Comparison of ENCODE assay signal across 1 cellular context in the genomic region with DNA sequence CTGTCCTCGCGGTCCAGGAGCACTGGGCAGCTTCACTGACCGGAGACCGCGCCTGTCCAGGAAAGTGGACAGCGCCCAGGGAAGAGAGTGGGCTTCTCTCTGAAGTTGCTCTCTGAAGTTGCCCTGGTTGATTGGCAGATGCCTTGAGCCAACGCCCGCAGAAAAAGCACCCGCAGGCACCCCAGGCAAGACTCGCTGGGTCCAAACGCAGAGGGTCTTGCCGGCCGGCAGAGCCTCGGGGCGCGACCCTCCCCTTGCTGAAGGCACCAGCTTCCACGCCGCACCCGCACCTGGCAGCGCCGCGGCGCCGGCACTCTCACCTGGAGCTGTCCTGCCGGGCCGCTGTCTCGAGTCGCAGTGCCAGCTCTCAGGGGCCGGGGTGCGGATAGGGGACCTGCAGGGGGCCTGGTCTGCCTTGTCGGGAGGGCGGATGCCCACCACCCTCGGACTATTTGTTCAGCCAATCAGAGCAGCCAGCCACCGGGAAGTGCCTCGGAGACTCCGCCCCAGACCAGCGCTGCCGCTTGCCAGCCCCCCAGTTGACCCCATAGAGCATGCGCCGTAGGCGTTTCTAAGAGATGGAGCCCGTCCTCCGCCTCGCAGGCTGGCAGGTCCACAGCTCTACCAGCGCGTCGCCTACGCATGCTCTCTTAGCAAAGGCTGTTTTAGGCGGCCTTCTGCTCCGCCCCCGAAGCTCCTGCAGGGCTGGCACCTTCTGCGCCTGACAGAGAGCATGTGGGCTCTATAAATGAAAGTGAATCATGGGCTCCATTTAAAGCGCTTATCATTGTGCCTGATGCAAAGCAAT.
A peak's percentile ranks its signal among the peaks of the same experiment; 100 is the strongest.
TF ChIP-seq lines count a peak whose summit lies in the region.

A gene (minus strand): TSS at position 359 of the 808 bp plus-strand sequence. CDS start 4,127 bp downstream, outside the sequence.

TF ChIP-seq in HepG2, 621 proteins besides CTCF, POLR2A, EP300 and RAD21 (continued from another document and continues in another):
- TF ChIP-seq, protein P1, sequence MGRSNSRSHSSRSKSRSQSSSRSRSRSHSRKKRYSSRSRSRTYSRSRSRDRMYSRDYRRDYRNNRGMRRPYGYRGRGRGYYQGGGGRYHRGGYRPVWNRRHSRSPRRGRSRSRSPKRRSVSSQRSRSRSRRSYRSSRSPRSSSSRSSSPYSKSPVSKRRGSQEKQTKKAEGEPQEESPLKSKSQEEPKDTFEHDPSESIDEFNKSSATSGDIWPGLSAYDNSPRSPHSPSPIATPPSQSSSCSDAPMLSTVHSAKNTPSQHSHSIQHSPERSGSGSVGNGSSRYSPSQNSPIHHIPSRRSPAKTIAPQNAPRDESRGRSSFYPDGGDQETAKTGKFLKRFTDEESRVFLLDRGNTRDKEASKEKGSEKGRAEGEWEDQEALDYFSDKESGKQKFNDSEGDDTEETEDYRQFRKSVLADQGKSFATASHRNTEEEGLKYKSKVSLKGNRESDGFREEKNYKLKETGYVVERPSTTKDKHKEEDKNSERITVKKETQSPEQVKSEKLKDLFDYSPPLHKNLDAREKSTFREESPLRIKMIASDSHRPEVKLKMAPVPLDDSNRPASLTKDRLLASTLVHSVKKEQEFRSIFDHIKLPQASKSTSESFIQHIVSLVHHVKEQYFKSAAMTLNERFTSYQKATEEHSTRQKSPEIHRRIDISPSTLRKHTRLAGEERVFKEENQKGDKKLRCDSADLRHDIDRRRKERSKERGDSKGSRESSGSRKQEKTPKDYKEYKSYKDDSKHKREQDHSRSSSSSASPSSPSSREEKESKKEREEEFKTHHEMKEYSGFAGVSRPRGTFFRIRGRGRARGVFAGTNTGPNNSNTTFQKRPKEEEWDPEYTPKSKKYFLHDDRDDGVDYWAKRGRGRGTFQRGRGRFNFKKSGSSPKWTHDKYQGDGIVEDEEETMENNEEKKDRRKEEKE (IDR thresholded peaks at IDR 0.05), result no peak
- TF ChIP-seq ZNF570 (CRISPR knock-in tag; IDR thresholded peaks at IDR 0.05; ENCODE audit: borderline replicate concordance) (no peak), ELF1 (CRISPR knock-in tag; IDR thresholded peaks at IDR 0.05) (peak; percentile 80), PAF1 (CRISPR knock-in tag; IDR thresholded peaks at IDR 0.05) (no peak), ZNF720 (CRISPR knock-in tag; IDR thresholded peaks at IDR 0.05) (no peak), DNMT3B (CRISPR knock-in tag; conservative IDR thresholded peaks at IDR 0.05) (no peak), MIER3 (CRISPR knock-in tag; IDR thresholded peaks at IDR 0.05; ENCODE audit: borderline replicate concordance) (no peak; the same call in 1 of the 2 replicates), CENPX (CRISPR knock-in tag; IDR thresholded peaks at IDR 0.05) (no peak), ZNF746 (CRISPR knock-in tag; IDR thresholded peaks at IDR 0.05) (no peak), ZEB1 (IDR thresholded peaks at IDR 0.05; ENCODE audit: insufficient replicate concordance, low read depth) (no peak), RXRB (CRISPR knock-in tag; IDR thresholded peaks at IDR 0.05; ENCODE audit: borderline replicate concordance) (peak; percentile 18; the same call in 1 of the 2 replicates), ZNF567 (CRISPR knock-in tag; IDR thresholded peaks at IDR 0.05; ENCODE audit: borderline replicate concordance) (no peak), KDM4B (CRISPR knock-in tag; IDR thresholded peaks at IDR 0.05) (no peak), MTF2 (CRISPR knock-in tag; IDR thresholded peaks at IDR 0.05; ENCODE audit: borderline replicate concordance) (no peak), ETV5 (CRISPR knock-in tag; IDR thresholded peaks at IDR 0.05; ENCODE audit: borderline replicate concordance) (no peak), NBN (conservative IDR thresholded peaks at IDR 0.05) (no peak), LCORL (IDR thresholded peaks at IDR 0.05) (no peak), LCORL (CRISPR knock-in tag; IDR thresholded peaks at IDR 0.05) (peak; percentile 37; the same call in 1 of the 2 replicates), ZSCAN29 (CRISPR knock-in tag; conservative IDR thresholded peaks at IDR 0.05) (no peak), NONO (IDR thresholded peaks at IDR 0.05) (no peak), NONO (CRISPR knock-in tag; conservative IDR thresholded peaks at IDR 0.05) (no peak), KAT7 (CRISPR knock-in tag; IDR thresholded peaks at IDR 0.05; ENCODE audit: borderline replicate concordance) (peak; percentile 82; the same call in 1 of the 2 replicates), SYNCRIP (IDR thresholded peaks at IDR 0.05; ENCODE audit: insufficient read depth, low read depth, low read length) (no peak), ZNF761 (CRISPR knock-in tag; conservative IDR thresholded peaks at IDR 0.05) (peak; percentile 58; the same call in 1 of the 2 replicates), ZNF460 (CRISPR knock-in tag; IDR thresholded peaks at IDR 0.05; ENCODE audit: borderline replicate concordance) (no peak), GPN1 (CRISPR knock-in tag; IDR thresholded peaks at IDR 0.05; ENCODE audit: borderline replicate concordance) (no peak), ARNT (IDR thresholded peaks at IDR 0.05) (no peak), CCDC6 (CRISPR knock-in tag; IDR thresholded peaks at IDR 0.05) (no peak), CAMTA2 (CRISPR knock-in tag; IDR thresholded peaks at IDR 0.05; ENCODE audit: borderline replicate concordance) (no peak), ZNF501 (CRISPR knock-in tag; IDR thresholded peaks at IDR 0.05) (peak; percentile 89), MYC (CRISPR knock-in tag; IDR thresholded peaks at IDR 0.05; ENCODE audit: borderline replicate concordance) (peak; percentile 10; the same call in 1 of the 2 replicates), SUZ12 (IDR thresholded peaks at IDR 0.05; ENCODE audit: low read depth, low read length) (no peak), ZNF264 (CRISPR knock-in tag; IDR thresholded peaks at IDR 0.05) (no peak)
- TF ChIP-seq, protein P2, sequence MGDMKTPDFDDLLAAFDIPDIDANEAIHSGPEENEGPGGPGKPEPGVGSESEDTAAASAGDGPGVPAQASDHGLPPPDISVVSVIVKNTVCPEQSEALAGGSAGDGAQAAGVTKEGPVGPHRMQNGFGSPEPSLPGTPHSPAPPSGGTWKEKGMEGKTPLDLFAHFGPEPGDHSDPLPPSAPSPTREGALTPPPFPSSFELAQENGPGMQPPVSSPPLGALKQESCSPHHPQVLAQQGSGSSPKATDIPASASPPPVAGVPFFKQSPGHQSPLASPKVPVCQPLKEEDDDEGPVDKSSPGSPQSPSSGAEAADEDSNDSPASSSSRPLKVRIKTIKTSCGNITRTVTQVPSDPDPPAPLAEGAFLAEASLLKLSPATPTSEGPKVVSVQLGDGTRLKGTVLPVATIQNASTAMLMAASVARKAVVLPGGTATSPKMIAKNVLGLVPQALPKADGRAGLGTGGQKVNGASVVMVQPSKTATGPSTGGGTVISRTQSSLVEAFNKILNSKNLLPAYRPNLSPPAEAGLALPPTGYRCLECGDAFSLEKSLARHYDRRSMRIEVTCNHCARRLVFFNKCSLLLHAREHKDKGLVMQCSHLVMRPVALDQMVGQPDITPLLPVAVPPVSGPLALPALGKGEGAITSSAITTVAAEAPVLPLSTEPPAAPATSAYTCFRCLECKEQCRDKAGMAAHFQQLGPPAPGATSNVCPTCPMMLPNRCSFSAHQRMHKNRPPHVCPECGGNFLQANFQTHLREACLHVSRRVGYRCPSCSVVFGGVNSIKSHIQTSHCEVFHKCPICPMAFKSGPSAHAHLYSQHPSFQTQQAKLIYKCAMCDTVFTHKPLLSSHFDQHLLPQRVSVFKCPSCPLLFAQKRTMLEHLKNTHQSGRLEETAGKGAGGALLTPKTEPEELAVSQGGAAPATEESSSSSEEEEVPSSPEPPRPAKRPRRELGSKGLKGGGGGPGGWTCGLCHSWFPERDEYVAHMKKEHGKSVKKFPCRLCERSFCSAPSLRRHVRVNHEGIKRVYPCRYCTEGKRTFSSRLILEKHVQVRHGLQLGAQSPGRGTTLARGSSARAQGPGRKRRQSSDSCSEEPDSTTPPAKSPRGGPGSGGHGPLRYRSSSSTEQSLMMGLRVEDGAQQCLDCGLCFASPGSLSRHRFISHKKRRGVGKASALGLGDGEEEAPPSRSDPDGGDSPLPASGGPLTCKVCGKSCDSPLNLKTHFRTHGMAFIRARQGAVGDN (CRISPR knock-in tag; IDR thresholded peaks at IDR 0.05), result peak; percentile 85
- TF ChIP-seq, protein P3, sequence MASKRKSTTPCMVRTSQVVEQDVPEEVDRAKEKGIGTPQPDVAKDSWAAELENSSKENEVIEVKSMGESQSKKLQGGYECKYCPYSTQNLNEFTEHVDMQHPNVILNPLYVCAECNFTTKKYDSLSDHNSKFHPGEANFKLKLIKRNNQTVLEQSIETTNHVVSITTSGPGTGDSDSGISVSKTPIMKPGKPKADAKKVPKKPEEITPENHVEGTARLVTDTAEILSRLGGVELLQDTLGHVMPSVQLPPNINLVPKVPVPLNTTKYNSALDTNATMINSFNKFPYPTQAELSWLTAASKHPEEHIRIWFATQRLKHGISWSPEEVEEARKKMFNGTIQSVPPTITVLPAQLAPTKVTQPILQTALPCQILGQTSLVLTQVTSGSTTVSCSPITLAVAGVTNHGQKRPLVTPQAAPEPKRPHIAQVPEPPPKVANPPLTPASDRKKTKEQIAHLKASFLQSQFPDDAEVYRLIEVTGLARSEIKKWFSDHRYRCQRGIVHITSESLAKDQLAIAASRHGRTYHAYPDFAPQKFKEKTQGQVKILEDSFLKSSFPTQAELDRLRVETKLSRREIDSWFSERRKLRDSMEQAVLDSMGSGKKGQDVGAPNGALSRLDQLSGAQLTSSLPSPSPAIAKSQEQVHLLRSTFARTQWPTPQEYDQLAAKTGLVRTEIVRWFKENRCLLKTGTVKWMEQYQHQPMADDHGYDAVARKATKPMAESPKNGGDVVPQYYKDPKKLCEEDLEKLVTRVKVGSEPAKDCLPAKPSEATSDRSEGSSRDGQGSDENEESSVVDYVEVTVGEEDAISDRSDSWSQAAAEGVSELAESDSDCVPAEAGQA (IDR thresholded peaks at IDR 0.05; ENCODE audit: low read depth), result no peak
- TF ChIP-seq, protein P3 (CRISPR knock-in tag; IDR thresholded peaks at IDR 0.05; ENCODE audit: borderline replicate concordance), result no peak
- TF ChIP-seq, protein P4, sequence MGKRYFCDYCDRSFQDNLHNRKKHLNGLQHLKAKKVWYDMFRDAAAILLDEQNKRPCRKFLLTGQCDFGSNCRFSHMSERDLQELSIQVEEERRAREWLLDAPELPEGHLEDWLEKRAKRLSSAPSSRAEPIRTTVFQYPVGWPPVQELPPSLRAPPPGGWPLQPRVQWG (CRISPR knock-in tag; IDR thresholded peaks at IDR 0.05; ENCODE audit: borderline replicate concordance, low read depth), result no peak
- TF ChIP-seq, protein P5, sequence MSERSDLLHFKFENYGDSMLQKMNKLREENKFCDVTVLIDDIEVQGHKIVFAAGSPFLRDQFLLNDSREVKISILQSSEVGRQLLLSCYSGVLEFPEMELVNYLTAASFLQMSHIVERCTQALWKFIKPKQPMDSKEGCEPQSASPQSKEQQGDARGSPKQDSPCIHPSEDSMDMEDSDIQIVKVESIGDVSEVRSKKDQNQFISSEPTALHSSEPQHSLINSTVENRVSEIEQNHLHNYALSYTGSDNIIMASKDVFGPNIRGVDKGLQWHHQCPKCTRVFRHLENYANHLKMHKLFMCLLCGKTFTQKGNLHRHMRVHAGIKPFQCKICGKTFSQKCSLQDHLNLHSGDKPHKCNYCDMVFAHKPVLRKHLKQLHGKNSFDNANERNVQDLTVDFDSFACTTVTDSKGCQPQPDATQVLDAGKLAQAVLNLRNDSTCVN (CRISPR knock-in tag; IDR thresholded peaks at IDR 0.05; ENCODE audit: borderline replicate concordance), result no peak
- TF ChIP-seq, protein P6, sequence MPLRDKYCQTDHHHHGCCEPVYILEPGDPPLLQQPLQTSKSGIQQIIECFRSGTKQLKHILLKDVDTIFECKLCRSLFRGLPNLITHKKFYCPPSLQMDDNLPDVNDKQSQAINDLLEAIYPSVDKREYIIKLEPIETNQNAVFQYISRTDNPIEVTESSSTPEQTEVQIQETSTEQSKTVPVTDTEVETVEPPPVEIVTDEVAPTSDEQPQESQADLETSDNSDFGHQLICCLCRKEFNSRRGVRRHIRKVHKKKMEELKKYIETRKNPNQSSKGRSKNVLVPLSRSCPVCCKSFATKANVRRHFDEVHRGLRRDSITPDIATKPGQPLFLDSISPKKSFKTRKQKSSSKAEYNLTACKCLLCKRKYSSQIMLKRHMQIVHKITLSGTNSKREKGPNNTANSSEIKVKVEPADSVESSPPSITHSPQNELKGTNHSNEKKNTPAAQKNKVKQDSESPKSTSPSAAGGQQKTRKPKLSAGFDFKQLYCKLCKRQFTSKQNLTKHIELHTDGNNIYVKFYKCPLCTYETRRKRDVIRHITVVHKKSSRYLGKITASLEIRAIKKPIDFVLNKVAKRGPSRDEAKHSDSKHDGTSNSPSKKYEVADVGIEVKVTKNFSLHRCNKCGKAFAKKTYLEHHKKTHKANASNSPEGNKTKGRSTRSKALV (CRISPR knock-in tag; IDR thresholded peaks at IDR 0.05), result no peak
- TF ChIP-seq, protein P7, sequence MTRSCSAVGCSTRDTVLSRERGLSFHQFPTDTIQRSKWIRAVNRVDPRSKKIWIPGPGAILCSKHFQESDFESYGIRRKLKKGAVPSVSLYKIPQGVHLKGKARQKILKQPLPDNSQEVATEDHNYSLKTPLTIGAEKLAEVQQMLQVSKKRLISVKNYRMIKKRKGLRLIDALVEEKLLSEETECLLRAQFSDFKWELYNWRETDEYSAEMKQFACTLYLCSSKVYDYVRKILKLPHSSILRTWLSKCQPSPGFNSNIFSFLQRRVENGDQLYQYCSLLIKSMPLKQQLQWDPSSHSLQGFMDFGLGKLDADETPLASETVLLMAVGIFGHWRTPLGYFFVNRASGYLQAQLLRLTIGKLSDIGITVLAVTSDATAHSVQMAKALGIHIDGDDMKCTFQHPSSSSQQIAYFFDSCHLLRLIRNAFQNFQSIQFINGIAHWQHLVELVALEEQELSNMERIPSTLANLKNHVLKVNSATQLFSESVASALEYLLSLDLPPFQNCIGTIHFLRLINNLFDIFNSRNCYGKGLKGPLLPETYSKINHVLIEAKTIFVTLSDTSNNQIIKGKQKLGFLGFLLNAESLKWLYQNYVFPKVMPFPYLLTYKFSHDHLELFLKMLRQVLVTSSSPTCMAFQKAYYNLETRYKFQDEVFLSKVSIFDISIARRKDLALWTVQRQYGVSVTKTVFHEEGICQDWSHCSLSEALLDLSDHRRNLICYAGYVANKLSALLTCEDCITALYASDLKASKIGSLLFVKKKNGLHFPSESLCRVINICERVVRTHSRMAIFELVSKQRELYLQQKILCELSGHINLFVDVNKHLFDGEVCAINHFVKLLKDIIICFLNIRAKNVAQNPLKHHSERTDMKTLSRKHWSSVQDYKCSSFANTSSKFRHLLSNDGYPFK (CRISPR knock-in tag; IDR thresholded peaks at IDR 0.05; ENCODE audit: borderline replicate concordance), result peak; percentile 51; the same call in 1 of the 2 replicates
